ENCODE assay signal across 31 cellular contexts in the genomic region with DNA sequence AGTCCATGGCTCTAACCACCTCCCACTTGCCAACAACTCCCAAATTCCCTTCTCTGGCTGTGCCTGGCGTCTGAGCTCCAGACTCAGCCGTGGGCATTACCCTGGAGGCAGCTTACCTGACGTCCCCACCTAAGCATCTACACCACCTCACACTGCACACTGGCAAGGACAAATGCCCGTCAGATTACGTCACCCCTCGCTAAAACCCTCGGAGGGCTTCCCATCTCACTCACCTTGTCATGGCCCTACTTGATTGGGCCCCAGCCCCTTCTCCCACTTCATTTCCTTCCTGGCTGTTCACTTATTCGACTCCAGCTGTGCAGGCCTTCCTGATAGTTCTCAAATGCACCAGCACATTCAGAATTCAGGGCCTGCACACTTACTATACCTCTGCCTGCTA. TPM values are rescaled to one million over a fixed set of nuclear protein-coding genes. Genes with fewer than 3 reads are reported as not detected.
"Had no signal": no experiment of that assay in that cellular context is flagged by ENCODE, and none has a peak within 500 bp of the region (broad histone marks: within the 10 kb centered on the region; RNA-seq: fewer than 3 reads in every experiment).

No MANE protein-coding gene starts in this region.

- H3K27me3 ChIP-seq: foreskin keratinocyte, hepatocyte, right atrium auricular region had no signal

- H3K27ac ChIP-seq: coronary artery, foreskin keratinocyte, gastroesophageal sphincter, heart left ventricle, hepatocyte, left lung, prostate gland, right atrium auricular region, spleen, thoracic aorta, tibial nerve, upper lobe of left lung, uterus had no signal

- H3K4me3 ChIP-seq: coronary artery, gastroesophageal sphincter, heart left ventricle, hepatocyte, left lung, prostate gland, right atrium auricular region, skin epidermis, spleen, thoracic aorta, tibial nerve, upper lobe of left lung, uterus had no signal

- FAIRE-seq: endometrium had no signal

- H3K79me2 ChIP-seq: hepatocyte had no signal

- DNase-seq: dermis blood vessel endothelial cell; effector memory CD8-positive, alpha-beta T cell; foreskin keratinocyte; heart left ventricle; left cardiac atrium; left lung; naive thymus-derived CD8-positive, alpha-beta T cell; nephron progenitor cell; nucleus accumbens; spleen; stimulated activated CD4-positive, alpha-beta T cell treated with anti-CD3 and anti-CD28 coated beads, Interleukin-4, amount 100 ng/mL, for 4 hours; stimulated activated naive B cell treated with anti-CD40 and anti-IgM and Interleukin-4, amounts not matched to agents 10 μg/mL and 1 μg/mL and 100 μg/mL, for 72 hours; upper lobe of left lung; uterus had no signal

- H3K36me3 ChIP-seq: gastroesophageal sphincter, heart left ventricle, left lung, prostate gland, right atrium auricular region, spleen, thoracic aorta, tibial nerve, upper lobe of left lung, uterus had no signal

- H2AFZ ChIP-seq: hepatocyte had no signal

- ATAC-seq: effector memory CD8-positive, alpha-beta T cell; esophagus mucosa; foreskin keratinocyte; gastroesophageal sphincter; heart left ventricle; left cardiac atrium; left lung; naive thymus-derived CD8-positive, alpha-beta T cell; stimulated activated naive B cell treated with anti-CD40 and anti-IgM and Interleukin-4, amounts not matched to agents 10 μg/mL and 1 μg/mL and 100 μg/mL, for 72 hours had no signal

- H3K9me3 ChIP-seq: gastroesophageal sphincter, heart left ventricle, left lung, prostate gland, right atrium auricular region, spleen, thoracic aorta, tibial nerve, upper lobe of left lung, uterus had no signal

- H3K4me1 ChIP-seq: prostate gland had no signal

- H3K4me2 ChIP-seq: hepatocyte had no signal

RNA-seq across cellular contexts. Expression of a gene that starts 13.4 kb away (rescaled TPM):
- total RNA-seq: dermis blood vessel endothelial cell, fibroblast of lung, heart left ventricle, left cardiac atrium, lung microvascular endothelial cell, mesenteric fat pad, myocyte, osteocyte, spleen, thoracic aorta, tibial nerve, upper lobe of left lung had no signal

RNA-seq across cellular contexts. Expression of a gene that starts 17.4 kb away (rescaled TPM):
- total RNA-seq: dermis blood vessel endothelial cell, fibroblast of lung, heart left ventricle, left cardiac atrium, lung microvascular endothelial cell, mesenteric fat pad, osteocyte, thoracic aorta, tibial nerve, upper lobe of left lung, uterus had no signal
- polyA plus RNA-seq: fibroblast of lung, heart left ventricle had no signal

RNA-seq across cellular contexts. Expression of a gene that starts 19.0 kb away (rescaled TPM):
- total RNA-seq: dermis blood vessel endothelial cell, hepatocyte, kidney epithelial cell, lower leg skin, lung microvascular endothelial cell, mesenteric fat pad, right atrium auricular region, thoracic aorta had no signal
- polyA plus RNA-seq: fibroblast of lung; hepatocyte; naive thymus-derived CD8-positive, alpha-beta T cell had no signal
